23 cellular contexts compared by ENCODE assay signal in genomic region chr22:38946771-38947170, GRCh38. TPM values are rescaled to one million over a fixed set of nuclear protein-coding genes. Genes with fewer than 3 reads are reported as not detected.
DNase-seq lines count a peak whose midpoint lies in the region; ATAC-seq and TF ChIP-seq lines count a peak whose summit lies in the region.
"Had no signal": no experiment of that assay in that cellular context is flagged by ENCODE, and none has a peak within 500 bp of the region (broad histone marks: within the 10 kb centered on the region; RNA-seq: fewer than 3 reads in every experiment).

No MANE protein-coding gene starts in this region.

- CTCF ChIA-PET in SK-N-SH (lab: Yijun Ruan, JAX) = interaction anchor here (1.2 kb wide), 1 partner anchor 181 kb away, joined by 3 read pairs; no protein-coding TSS in a partner anchor

- no peaks in the 10 kb centered on the region for H3K79me2 ChIP-seq in SK-N-SH (ENCODE audit: insufficient read depth)

- no peak for ATAC-seq in GM19035 (IDR thresholded peaks at IDR 0.05; ENCODE audit: unreplicated experiment)
- ATAC-seq: Panc1, Right ventricle myocardium inferior had no signal

- H3K9me3 ChIP-seq in SK-N-SH = no peaks in the 10 kb centered on the region

- no peaks in the 10 kb centered on the region for H4K20me1 ChIP-seq in SK-N-SH (ENCODE audit: insufficient read depth)

- no peaks in the 10 kb centered on the region for H3K36me3 ChIP-seq in SK-N-SH (replicated peaks in 1 of 2; ENCODE audit: control insufficient read depth in 1 of 2, insufficient read depth in 2 of 2, low read length in 1 of 2)

- DNase-seq in activated naive CD8-positive, alpha-beta T cell treated with anti-CD3 and anti-CD28 coated beads for 36 hours = no peak
- DNase-seq in coronary artery (ENCODE audit: low spot score) (peak; percentile 57), mesothelial cell of epicardium (ENCODE audit: low spot score in 2 of 2, unreplicated experiment in 2 of 2) (no peak), type B pancreatic cell (ENCODE audit: extremely low spot score, unreplicated experiment) (no peak), SK-N-SH (no peak), T-helper 2 cell (no peak)
- DNase-seq: Calu3; CD4-positive, alpha-beta T cell; DMS79; HFFc6; NCI-H1105; NCI-H1694 treated with DMSO at 0.1 percent for 48 hours; NCI-H446; NCI-H774 had no signal

- TF ChIP-seq CTCF in coronary artery (IDR thresholded peaks at IDR 0.05) (no peak), mesothelial cell of epicardium (IDR thresholded peaks at IDR 0.05; ENCODE audit: unreplicated experiment) (no peak), type B pancreatic cell (conservative IDR thresholded peaks at IDR 0.05) (no peak), SK-N-SH (IDR thresholded peaks at IDR 0.05) (no peak)

- H3K27ac Mint-ChIP-seq in activated naive CD8-positive, alpha-beta T cell = peak overlapping the region; percentile 34
- H3K27ac Mint-ChIP-seq in activated naive CD8-positive, alpha-beta T cell treated with anti-CD3 and anti-CD28 coated beads for 36 hours = no peak overlapping the region
- peak overlapping the region; percentile 85 for H3K27ac Mint-ChIP-seq in mesothelial cell of epicardium
- H3K27ac Mint-ChIP-seq in type B pancreatic cell = peak overlapping the region; percentile 95
- H3K27ac Mint-ChIP-seq: CD4-positive, alpha-beta T cell; HFFc6 had no signal

- H3K4me2 ChIP-seq in SK-N-SH = no peak overlapping the region
- H3K4me2 ChIP-seq: KMS-11 had no signal

- POLR2A ChIA-PET in SK-N-SH (lab: Yijun Ruan, JAX) = no interaction called here

- TF ChIP-seq EP300 in SK-N-SH (IDR thresholded peaks at IDR 0.05; ENCODE audit: borderline replicate concordance in 1 of 2, low read depth in 1 of 2, low read length in 1 of 2) = no peak

- H3K27me3 ChIP-seq in SK-N-SH (ENCODE audit: insufficient read depth) = no peaks in the 10 kb centered on the region; the same call in 1 of the 2 replicates

- no peaks in the 10 kb centered on the region for H3K9me2 ChIP-seq in SK-N-SH

- 67% methylated on average over 3 of the region's 8 CpGs for WGBS in SK-N-SH (ENCODE audit: low lambda C conversion rate)

- H3K4me1 ChIP-seq in SK-N-SH (ENCODE audit: control insufficient read depth in 1 of 2, insufficient read depth in 2 of 2, low read depth in 1 of 2, low read length in 1 of 2) = no peaks in the 10 kb centered on the region

- H3K4me1 Mint-ChIP-seq in activated naive CD8-positive, alpha-beta T cell (ENCODE audit: low read depth) = peaks cover 23% of the 10 kb centered on the region
- peaks cover 28% of the 10 kb centered on the region for H3K4me1 Mint-ChIP-seq in activated naive CD8-positive, alpha-beta T cell treated with anti-CD3 and anti-CD28 coated beads for 36 hours
- peaks cover 24% of the 10 kb centered on the region for H3K4me1 Mint-ChIP-seq in mesothelial cell of epicardium
- peaks cover 24% of the 10 kb centered on the region for H3K4me1 Mint-ChIP-seq in type B pancreatic cell (ENCODE audit: unreplicated experiment)

- H3K27me3 Mint-ChIP-seq in activated naive CD8-positive, alpha-beta T cell = peaks cover 20% of the 10 kb centered on the region
- peaks cover 65% of the 10 kb centered on the region for H3K27me3 Mint-ChIP-seq in activated naive CD8-positive, alpha-beta T cell treated with anti-CD3 and anti-CD28 coated beads for 36 hours
- peaks cover 3% of the 10 kb centered on the region for H3K27me3 Mint-ChIP-seq in mesothelial cell of epicardium (ENCODE audit: low read depth)
- peaks cover 21% of the 10 kb centered on the region for H3K27me3 Mint-ChIP-seq in type B pancreatic cell

- no peaks in the 10 kb centered on the region for H3K9me3 Mint-ChIP-seq in activated naive CD8-positive, alpha-beta T cell (ENCODE audit: low read depth)
- H3K9me3 Mint-ChIP-seq in activated naive CD8-positive, alpha-beta T cell treated with anti-CD3 and anti-CD28 coated beads for 36 hours = no peaks in the 10 kb centered on the region
- H3K9me3 Mint-ChIP-seq in mesothelial cell of epicardium (no peaks in the 10 kb centered on the region), type B pancreatic cell (no peaks in the 10 kb centered on the region)
- H3K9me3 Mint-ChIP-seq: CD4-positive, alpha-beta T cell; HFFc6 had no signal

- no peaks in the 10 kb centered on the region for H3F3A ChIP-seq in SK-N-SH (replicated peaks; ENCODE audit: insufficient read depth)

- H3K27ac ChIP-seq in coronary artery = no peak overlapping the region
- no peak overlapping the region for H3K27ac ChIP-seq in SK-N-SH (ENCODE audit: low read depth in 2 of 2, low read length in 1 of 2)
- H3K27ac ChIP-seq: KMS-11 had no signal

- H3K9ac ChIP-seq in SK-N-SH = no peak overlapping the region
- H3K9ac ChIP-seq: KMS-11 had no signal

- no peak for TF ChIP-seq RAD21 in SK-N-SH (IDR thresholded peaks at IDR 0.05; ENCODE audit: low read length)

- H3K4me3 Mint-ChIP-seq in activated naive CD8-positive, alpha-beta T cell = no peak overlapping the region
- no peak overlapping the region for H3K4me3 Mint-ChIP-seq in activated naive CD8-positive, alpha-beta T cell treated with anti-CD3 and anti-CD28 coated beads for 36 hours
- H3K4me3 Mint-ChIP-seq in mesothelial cell of epicardium (no peak overlapping the region), type B pancreatic cell (no peak overlapping the region)
- H3K4me3 Mint-ChIP-seq: CD4-positive, alpha-beta T cell; HFFc6 had no signal

- H3K4me3 ChIP-seq in coronary artery (no peak overlapping the region), SK-N-SH (ENCODE audit: low read depth in 2 of 2, low read length in 1 of 2) (no peak overlapping the region)
- H3K4me3 ChIP-seq: GM12878 had no signal

- no peaks in the 10 kb centered on the region for H3K36me3 Mint-ChIP-seq in activated naive CD8-positive, alpha-beta T cell
- no peaks in the 10 kb centered on the region for H3K36me3 Mint-ChIP-seq in activated naive CD8-positive, alpha-beta T cell treated with anti-CD3 and anti-CD28 coated beads for 36 hours
- H3K36me3 Mint-ChIP-seq in mesothelial cell of epicardium (no peaks in the 10 kb centered on the region), type B pancreatic cell (no peaks in the 10 kb centered on the region)

- no peak overlapping the region for H2AFZ ChIP-seq in SK-N-SH (ENCODE audit: low read depth)

TF ChIP-seq in SK-N-SH, 30 proteins besides CTCF, POLR2A, EP300 and RAD21:
- TF ChIP-seq MEF2A (IDR thresholded peaks at IDR 0.05; ENCODE audit: borderline replicate concordance, low read depth) (no peak), TAF1 (IDR thresholded peaks at IDR 0.05; ENCODE audit: borderline replicate concordance, low read depth, low read length) (no peak), SMC3 (IDR thresholded peaks at IDR 0.05; ENCODE audit: low read depth, low read length) (no peak), FOXM1 (IDR thresholded peaks at IDR 0.05; ENCODE audit: low read depth) (no peak), RFX5 (IDR thresholded peaks at IDR 0.05; ENCODE audit: low read length) (no peak)
- TF ChIP-seq, protein P1, sequence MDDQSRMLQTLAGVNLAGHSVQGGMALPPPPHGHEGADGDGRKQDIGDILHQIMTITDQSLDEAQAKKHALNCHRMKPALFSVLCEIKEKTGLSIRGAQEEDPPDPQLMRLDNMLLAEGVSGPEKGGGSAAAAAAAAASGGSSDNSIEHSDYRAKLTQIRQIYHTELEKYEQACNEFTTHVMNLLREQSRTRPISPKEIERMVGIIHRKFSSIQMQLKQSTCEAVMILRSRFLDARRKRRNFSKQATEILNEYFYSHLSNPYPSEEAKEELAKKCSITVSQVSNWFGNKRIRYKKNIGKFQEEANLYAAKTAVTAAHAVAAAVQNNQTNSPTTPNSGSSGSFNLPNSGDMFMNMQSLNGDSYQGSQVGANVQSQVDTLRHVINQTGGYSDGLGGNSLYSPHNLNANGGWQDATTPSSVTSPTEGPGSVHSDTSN (IDR thresholded peaks at IDR 0.05) = no peak
- TF ChIP-seq, protein P2, sequence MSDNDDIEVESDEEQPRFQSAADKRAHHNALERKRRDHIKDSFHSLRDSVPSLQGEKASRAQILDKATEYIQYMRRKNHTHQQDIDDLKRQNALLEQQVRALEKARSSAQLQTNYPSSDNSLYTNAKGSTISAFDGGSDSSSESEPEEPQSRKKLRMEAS (IDR thresholded peaks at IDR 0.05; ENCODE audit: low read depth) = no peak
TF ChIP-seq in SK-N-SH: peak in this region for 0.

RNA-seq across cellular contexts. Expression of gene APOBEC3A, which starts 10.6 kb away (rescaled TPM):
- not detected for total RNA-seq in activated naive CD8-positive, alpha-beta T cell treated with anti-CD3 and anti-CD28 coated beads for 36 hours
- total RNA-seq in mesothelial cell of epicardium = not detected in 3 replicates
- 0.67 and 1.6 TPM in 2 replicates for total RNA-seq in type B pancreatic cell (ENCODE audit: low replicate concordance)
- not detected in 2 replicates for polyA plus RNA-seq in SK-N-SH (2012; rRNA removed)
- polyA plus RNA-seq in SK-N-SH (2012; cell fraction: cytosol; rRNA removed) = not detected in 2 replicates
- not detected in 2 replicates for polyA plus RNA-seq in SK-N-SH (2012; cell fraction: nucleus; rRNA removed)
- total RNA-seq: A673, Calu3, G401, GM12878, HFFc6, MCF 10A had no signal

RNA-seq across cellular contexts. Expression of gene APOBEC3B, which starts 35.4 kb away (rescaled TPM):
- total RNA-seq in activated naive CD8-positive, alpha-beta T cell treated with anti-CD3 and anti-CD28 coated beads for 36 hours = 1 to 10 TPM; 3.4 TPM
- total RNA-seq in mesothelial cell of epicardium (4.3 to 5.1 TPM (median 4.9 TPM) in 3 replicates), type B pancreatic cell (ENCODE audit: low replicate concordance) (6.7 and 7.1 TPM in 2 replicates)
- polyA plus RNA-seq in SK-N-SH (2012; rRNA removed) = not detected in 2 replicates
- not detected in 2 replicates for polyA plus RNA-seq in SK-N-SH (2012; cell fraction: cytosol; rRNA removed)
- polyA plus RNA-seq in SK-N-SH (2012; cell fraction: nucleus; rRNA removed) = not detected in 2 replicates
- total RNA-seq: CD4-positive, alpha-beta T cell had no signal
